10 cellular contexts compared by ENCODE assay signal in genomic region chr2:232370007-232370406, GRCh38. TPM values are rescaled to one million over a fixed set of nuclear protein-coding genes. Genes with fewer than 3 reads are reported as not detected.
"Had no signal": no experiment of that assay in that cellular context is flagged by ENCODE, and none has a peak within 500 bp of the region (broad histone marks: within the 10 kb centered on the region; RNA-seq: fewer than 3 reads in every experiment).

No MANE protein-coding gene starts in this region.

RNA-seq across cellular contexts. Expression of gene ALPP, which starts 8.5 kb away (rescaled TPM):
- total RNA-seq: activated CD4-positive, alpha-beta memory T cell treated with anti-CD3 and anti-CD28 coated beads for 36 hours; activated CD8-positive, alpha-beta memory T cell treated with anti-CD3 and anti-CD28 coated beads for 36 hours; activated naive CD8-positive, alpha-beta T cell treated with anti-CD3 and anti-CD28 coated beads for 36 hours; activated T-cell treated with anti-CD3 and anti-CD28 coated beads, Interleukin-2, amount 50 U/mL, for 72 hours; ascending aorta; cardiac muscle cell; Peyer's patch had no signal
- polyA plus RNA-seq: cardiac muscle cell, SK-N-SH had no signal

RNA-seq across cellular contexts. Expression of gene ALPG, which starts 36.6 kb away (rescaled TPM):
- total RNA-seq: activated CD4-positive, alpha-beta memory T cell treated with anti-CD3 and anti-CD28 coated beads for 36 hours; activated CD8-positive, alpha-beta memory T cell treated with anti-CD3 and anti-CD28 coated beads for 36 hours; activated naive CD8-positive, alpha-beta T cell treated with anti-CD3 and anti-CD28 coated beads for 36 hours; activated T-cell treated with anti-CD3 and anti-CD28 coated beads, Interleukin-2, amount 50 U/mL, for 72 hours; activated T-helper 17 cell treated with anti-CD3 and anti-CD28 coated beads, Interleukin-2, amount 50 U/mL, for 72 hours; ascending aorta; cardiac muscle cell; MCF 10A; Peyer's patch had no signal
- polyA plus RNA-seq: cardiac muscle cell, SK-N-SH had no signal
